In genomic region chr12:76266797-76267196, GRCh38 we compare ENCODE assay signal across 1 cellular context.
TF ChIP-seq lines count a peak whose summit lies in the region.

No MANE protein-coding gene starts in this region.

TF ChIP-seq in H1, 55 proteins besides CTCF, POLR2A, EP300 and RAD21 (continued from another document):
- TF ChIP-seq CHD7 (IDR thresholded peaks at IDR 0.05; ENCODE audit: insufficient replicate concordance, low read length) (no peak), BACH1 (IDR thresholded peaks at IDR 0.05; ENCODE audit: low read length) (no peak), TEAD4 (IDR thresholded peaks at IDR 0.05; ENCODE audit: low read depth, low read length) (no peak), RNF2 (IDR thresholded peaks at IDR 0.05; ENCODE audit: borderline replicate concordance, low read depth, low read length, missing control alignments, poor library complexity, severe bottlenecking) (no peak), YY1 (IDR thresholded peaks at IDR 0.05; ENCODE audit: low read depth, low read length) (no peak), TAF7 (optimal IDR thresholded peaks at IDR 0.05; ENCODE audit: borderline replicate concordance, low read depth, low read length) (no peak), RXRA (IDR thresholded peaks at IDR 0.05; ENCODE audit: insufficient read depth, low read depth, low read length) (no peak), NRF1 (IDR thresholded peaks at IDR 0.05; ENCODE audit: low read depth, low read length) (no peak), NANOG (IDR thresholded peaks at IDR 0.05; ENCODE audit: insufficient read depth, low read depth, low read length, poor library complexity, severe bottlenecking) (no peak), KDM4A (IDR thresholded peaks at IDR 0.05; ENCODE audit: low read depth, low read length, severe bottlenecking) (no peak), ATF2 (IDR thresholded peaks at IDR 0.05; ENCODE audit: low read length) (no peak)
